Comparison of ENCODE assay signal across 7 cellular contexts in genomic region chr2:43024515-43024962, GRCh38.
DNase-seq lines count a peak whose midpoint lies in the region; ATAC-seq and TF ChIP-seq lines count a peak whose summit lies in the region.

No MANE protein-coding gene starts in this region.

- intact Hi-C loops in activated CD8-positive, alpha-beta T cell treated with anti-CD3 and anti-CD28 coated beads for 36 hours (cut with micrococcal nuclease), result no loop called here
- intact Hi-C loops in esophagus muscularis mucosa (cut with DNase I), result loop anchor here (5.0 to 10.0 kb wide), 3 partner anchors 80 to 458 kb away; no protein-coding TSS in a partner anchor
- intact Hi-C loops in naive thymus-derived CD4-positive, alpha-beta T cell (cut with micrococcal nuclease), result loop anchor here (1.0 to 2.0 kb wide), 4 partner anchors 106 to 460 kb away; no protein-coding TSS in a partner anchor

- no peaks in the 10 kb centered on the region for H3K9me2 ChIP-seq in Karpas-422 (replicated peaks; ENCODE audit: insufficient read depth, low read length)

- DNase-seq in ELR (ENCODE audit: low read depth) (peak; percentile 77), Karpas-422 (peak; percentile 58), esophagus muscularis mucosa (ENCODE audit: extremely low spot score) (no peak), upper lobe of left lung (peak; percentile 32 to 56)
- DNase-seq in activated CD8-positive, alpha-beta T cell treated with anti-CD3 and anti-CD28 coated beads for 36 hours, result peak; percentile 68
- DNase-seq in naive thymus-derived CD4-positive, alpha-beta T cell, result peak in 5 of 9 donors; percentile 21 to 43 (median 25)

- peaks cover 7% of the 10 kb centered on the region for H3K9me3 Mint-ChIP-seq in activated CD8-positive, alpha-beta T cell treated with anti-CD3 and anti-CD28 coated beads for 36 hours
- H3K9me3 Mint-ChIP-seq in naive thymus-derived CD4-positive, alpha-beta T cell, result peaks cover 5 to 17% (median 7%) of the 10 kb centered on the region in 11 donors

- H3K9me3 ChIP-seq in Karpas-422 (ENCODE audit: low read length) (peaks cover 6% of the 10 kb centered on the region), esophagus muscularis mucosa (peaks cover 0 to 12% (median 5%) of the 10 kb centered on the region in 4 donors), upper lobe of left lung (peaks cover 0 to 10% (median 6%) of the 10 kb centered on the region in 4 donors)
- H3K9me3 ChIP-seq in naive thymus-derived CD4-positive, alpha-beta T cell (ENCODE audit: control insufficient read depth in 2 of 3, low read length in 3 of 3), result peaks cover 0 to 12% (median 0%) of the 10 kb centered on the region in 3 experiments

- no peaks in the 10 kb centered on the region for H3K79me2 ChIP-seq in Karpas-422 (ENCODE audit: low read length)

- peak; percentile 67 for ATAC-seq in activated CD8-positive, alpha-beta T cell treated with anti-CD3 and anti-CD28 coated beads for 36 hours
- peak; percentile 65 for ATAC-seq in naive thymus-derived CD4-positive, alpha-beta T cell
- peak in 1 of 2 donors; percentile 69 for ATAC-seq in upper lobe of left lung (ENCODE audit: low FRiP score in 2 of 2)
- ATAC-seq in GM19395 (IDR thresholded peaks at IDR 0.05; ENCODE audit: unreplicated experiment), result no peak

- H3K27me3 ChIP-seq in Karpas-422 (ENCODE audit: low read length), result no peaks in the 10 kb centered on the region
- H3K27me3 ChIP-seq in esophagus muscularis mucosa, result no peaks in the 10 kb centered on the region
- no peaks in the 10 kb centered on the region for H3K27me3 ChIP-seq in naive thymus-derived CD4-positive, alpha-beta T cell (ENCODE audit: control insufficient read depth in 2 of 2, insufficient read depth in 2 of 2, low read length in 2 of 2)
- H3K27me3 ChIP-seq in upper lobe of left lung, result no peaks in the 10 kb centered on the region

- H3K9ac ChIP-seq in Karpas-422 (ENCODE audit: low read length), result no peak overlapping the region

- no peak overlapping the region for H3K27ac ChIP-seq in Karpas-422 (ENCODE audit: low read length)
- H3K27ac ChIP-seq in esophagus muscularis mucosa (replicated peaks in 1 of 4), result peak overlapping the region in 1 of 4 donors; percentile 55
- no peak overlapping the region for H3K27ac ChIP-seq in naive thymus-derived CD4-positive, alpha-beta T cell (ENCODE audit: low read depth, low read length)
- peak overlapping the region in 1 of 4 donors; percentile 1 for H3K27ac ChIP-seq in upper lobe of left lung

- no peaks in the 10 kb centered on the region for H4K20me1 ChIP-seq in Karpas-422 (ENCODE audit: insufficient read depth, low read depth, low read length)

- H3K36me3 Mint-ChIP-seq in activated CD8-positive, alpha-beta T cell treated with anti-CD3 and anti-CD28 coated beads for 36 hours (ENCODE audit: low read depth), result peaks cover 5% of the 10 kb centered on the region
- H3K36me3 Mint-ChIP-seq in naive thymus-derived CD4-positive, alpha-beta T cell, result peaks cover 0 to 9% (median 3%) of the 10 kb centered on the region in 5 donors

- peaks cover 27% of the 10 kb centered on the region for H3K4me1 Mint-ChIP-seq in activated CD8-positive, alpha-beta T cell treated with anti-CD3 and anti-CD28 coated beads for 36 hours (ENCODE audit: low read depth)
- H3K4me1 Mint-ChIP-seq in naive thymus-derived CD4-positive, alpha-beta T cell, result peaks cover 0 to 50% (median 34%) of the 10 kb centered on the region in 7 donors

- no peak for TF ChIP-seq EP300 in esophagus muscularis mucosa (IDR thresholded peaks at IDR 0.05)
- no peak for TF ChIP-seq EP300 in upper lobe of left lung (IDR thresholded peaks at IDR 0.05)

- POLR2A ChIA-PET in activated CD8-positive, alpha-beta T cell treated with anti-CD3 and anti-CD28 coated beads for 36 hours (lab: Charles Lee), result interaction anchor here (1.4 kb wide), 1 partner anchor 205 kb away, joined by 4 read pairs; no protein-coding TSS in a partner anchor
- POLR2A ChIA-PET in naive thymus-derived CD4-positive, alpha-beta T cell (lab: Charles Lee), result interaction anchor here (1.1 to 3.6 kb wide), 5 partner anchors 134 to 203 kb away, joined by 3 to 22 read pairs (median 7); partner anchors contain the start of gene ZFP36L2

- TF ChIP-seq POLR2A in esophagus muscularis mucosa (IDR thresholded peaks at IDR 0.05; ENCODE audit: low read depth), result no peak
- TF ChIP-seq POLR2A in upper lobe of left lung (IDR thresholded peaks at IDR 0.05), result peak in 1 of 4 donors; percentile 7

- no peaks in the 10 kb centered on the region for H3K36me3 ChIP-seq in Karpas-422 (ENCODE audit: insufficient read depth, low read length)
- no peaks in the 10 kb centered on the region for H3K36me3 ChIP-seq in esophagus muscularis mucosa
- no peaks in the 10 kb centered on the region for H3K36me3 ChIP-seq in naive thymus-derived CD4-positive, alpha-beta T cell (ENCODE audit: control insufficient read depth in 2 of 3, insufficient read depth in 3 of 3, low read length in 3 of 3)
- no peaks in the 10 kb centered on the region for H3K36me3 ChIP-seq in upper lobe of left lung

- H3K27ac Mint-ChIP-seq in activated CD8-positive, alpha-beta T cell treated with anti-CD3 and anti-CD28 coated beads for 36 hours, result no peak overlapping the region
- peak overlapping the region in 7 of 9 donors; percentile 25 to 92 (median 47) for H3K27ac Mint-ChIP-seq in naive thymus-derived CD4-positive, alpha-beta T cell

- 36% methylated on average over 8 of the region's 8 CpGs for WGBS in esophagus muscularis mucosa
- 50 to 51% methylated on average over 7 to 8 of the region's 8 CpGs for WGBS in upper lobe of left lung, 2 donors

- H2AFZ ChIP-seq in Karpas-422 (ENCODE audit: low read length), result no peak overlapping the region

- H3K4me3 ChIP-seq in Karpas-422 (ENCODE audit: low read length) (no peak overlapping the region), esophagus muscularis mucosa (no peak overlapping the region), upper lobe of left lung (no peak overlapping the region)
- no peak overlapping the region for H3K4me3 ChIP-seq in naive thymus-derived CD4-positive, alpha-beta T cell (ENCODE audit: low read length)

- H3K4me2 ChIP-seq in Karpas-422 (ENCODE audit: low read depth, low read length, poor library complexity, severe bottlenecking), result no peak overlapping the region

- H3K27me3 Mint-ChIP-seq in activated CD8-positive, alpha-beta T cell treated with anti-CD3 and anti-CD28 coated beads for 36 hours, result no peaks in the 10 kb centered on the region
- peaks cover 0 to 9% (median 0%) of the 10 kb centered on the region in 5 donors for H3K27me3 Mint-ChIP-seq in naive thymus-derived CD4-positive, alpha-beta T cell

- TF ChIP-seq CTCF in activated CD8-positive, alpha-beta T cell treated with anti-CD3 and anti-CD28 coated beads for 36 hours (IDR thresholded peaks at IDR 0.05), result peak; percentile 68
- TF ChIP-seq CTCF in esophagus muscularis mucosa (IDR thresholded peaks at IDR 0.05) (peak; percentile 91 to 93 (median 93)), upper lobe of left lung (IDR thresholded peaks at IDR 0.05) (peak; percentile 68 to 87 (median 79))

- no peaks in the 10 kb centered on the region for H3K4me1 ChIP-seq in Karpas-422 (ENCODE audit: low read length)
- H3K4me1 ChIP-seq in esophagus muscularis mucosa, result peaks cover 19 to 36% (median 28%) of the 10 kb centered on the region in 4 donors
- peaks cover 0 to 9% of the 10 kb centered on the region in 2 donors for H3K4me1 ChIP-seq in naive thymus-derived CD4-positive, alpha-beta T cell (ENCODE audit: control insufficient read depth in 2 of 2, insufficient read depth in 2 of 2, low read length in 2 of 2)
- H3K4me1 ChIP-seq in upper lobe of left lung, result peaks cover 14 to 23% (median 22%) of the 10 kb centered on the region in 4 donors

- CTCF ChIA-PET in activated CD8-positive, alpha-beta T cell treated with anti-CD3 and anti-CD28 coated beads for 36 hours (lab: Charles Lee), result interaction anchor here (0.7 to 3.1 kb wide), 13 partner anchors 9 to 460 kb away, joined by 3 to 28 read pairs (median 3); no protein-coding TSS in a partner anchor
- CTCF ChIA-PET in naive thymus-derived CD4-positive, alpha-beta T cell (lab: Charles Lee), result interaction anchor here (0.6 to 1.5 kb wide), 4 partner anchors 60 to 517 kb away, joined by 3 to 15 read pairs (median 8); no protein-coding TSS in a partner anchor

- H3K4me3 Mint-ChIP-seq in activated CD8-positive, alpha-beta T cell treated with anti-CD3 and anti-CD28 coated beads for 36 hours, result no peak overlapping the region
- H3K4me3 Mint-ChIP-seq in naive thymus-derived CD4-positive, alpha-beta T cell, result peak overlapping the region in 4 of 10 donors; percentile 1 to 63 (median 31)
